ENCODE assay signal across 1 cellular context in genomic region chr2:63988842-63989436, GRCh38.
TF ChIP-seq lines count a peak whose summit lies in the region.
"Not testable (repeated sequence)": the region's sequence is repeated elsewhere in the genome, so short reads cannot be mapped to it uniquely, and the experiment has no call there.

No MANE protein-coding gene starts in this region.

TF ChIP-seq in HepG2, 621 proteins besides CTCF, POLR2A, EP300 and RAD21 (continues in another document):
- TF ChIP-seq ARID5B (CRISPR knock-in tag; IDR thresholded peaks at IDR 0.05) (peak; percentile 69), FOSL2 (CRISPR knock-in tag; IDR thresholded peaks at IDR 0.05) (peak; percentile 50; the same call in 1 of the 2 replicates), YY1 (IDR thresholded peaks at IDR 0.05; ENCODE audit: insufficient read depth, insufficient replicate concordance, low read depth, low read length) (peak; percentile 59), NR2F1 (CRISPR knock-in tag; IDR thresholded peaks at IDR 0.05) (peak; percentile 42 to 55; a peak in 1 of 4 replicates), FOXJ3 (CRISPR knock-in tag; IDR thresholded peaks at IDR 0.05; ENCODE audit: borderline replicate concordance) (peak; percentile 66; the same call in 1 of the 2 replicates), FOXP1 (CRISPR knock-in tag; IDR thresholded peaks at IDR 0.05) (peak; percentile 33; the same call in 1 of the 2 replicates), SOX13 (CRISPR knock-in tag; conservative IDR thresholded peaks at IDR 0.05 in 1 of 2, IDR thresholded peaks at IDR 0.05 in 1 of 2) (peak in 1 of 2 experiments; percentile 44; a peak in 1 of 4 replicates), ZNF800 (CRISPR knock-in tag; IDR thresholded peaks at IDR 0.05) (0 out of 2 replicates have a peak, but pooled peaks have one; percentile 53), ZBTB7B (CRISPR knock-in tag; IDR thresholded peaks at IDR 0.05) (peak; percentile 17; the same call in 1 of the 2 replicates), GATAD2A (CRISPR knock-in tag; IDR thresholded peaks at IDR 0.05) (0 out of 2 replicates have a peak, but pooled peaks have one; percentile 30), DNMT3B (CRISPR knock-in tag; conservative IDR thresholded peaks at IDR 0.05) (0 out of 2 replicates have a peak, but pooled peaks have one; percentile 7), TFE3 (CRISPR knock-in tag; IDR thresholded peaks at IDR 0.05) (peak; percentile 59; the same call in 1 of the 2 replicates), ZFY (CRISPR knock-in tag; IDR thresholded peaks at IDR 0.05) (0 out of 2 replicates have a peak, but pooled peaks have one; percentile 18), RARA (CRISPR knock-in tag; IDR thresholded peaks at IDR 0.05) (peak; percentile 60; the same call in 1 of the 2 replicates), NR2C2 (CRISPR knock-in tag; IDR thresholded peaks at IDR 0.05; ENCODE audit: borderline replicate concordance) (0 out of 2 replicates have a peak, but pooled peaks have one; percentile 8), NR2F6 (IDR thresholded peaks at IDR 0.05) (peak; percentile 56), NR2F6 (CRISPR knock-in tag; IDR thresholded peaks at IDR 0.05) (peak; percentile 73), SOX6 (CRISPR knock-in tag; IDR thresholded peaks at IDR 0.05) (peak; percentile 31; the same call in 1 of the 2 replicates), PHF21A (CRISPR knock-in tag; IDR thresholded peaks at IDR 0.05) (peak; percentile 59; the same call in 1 of the 2 replicates)
- TF ChIP-seq, protein P1, sequence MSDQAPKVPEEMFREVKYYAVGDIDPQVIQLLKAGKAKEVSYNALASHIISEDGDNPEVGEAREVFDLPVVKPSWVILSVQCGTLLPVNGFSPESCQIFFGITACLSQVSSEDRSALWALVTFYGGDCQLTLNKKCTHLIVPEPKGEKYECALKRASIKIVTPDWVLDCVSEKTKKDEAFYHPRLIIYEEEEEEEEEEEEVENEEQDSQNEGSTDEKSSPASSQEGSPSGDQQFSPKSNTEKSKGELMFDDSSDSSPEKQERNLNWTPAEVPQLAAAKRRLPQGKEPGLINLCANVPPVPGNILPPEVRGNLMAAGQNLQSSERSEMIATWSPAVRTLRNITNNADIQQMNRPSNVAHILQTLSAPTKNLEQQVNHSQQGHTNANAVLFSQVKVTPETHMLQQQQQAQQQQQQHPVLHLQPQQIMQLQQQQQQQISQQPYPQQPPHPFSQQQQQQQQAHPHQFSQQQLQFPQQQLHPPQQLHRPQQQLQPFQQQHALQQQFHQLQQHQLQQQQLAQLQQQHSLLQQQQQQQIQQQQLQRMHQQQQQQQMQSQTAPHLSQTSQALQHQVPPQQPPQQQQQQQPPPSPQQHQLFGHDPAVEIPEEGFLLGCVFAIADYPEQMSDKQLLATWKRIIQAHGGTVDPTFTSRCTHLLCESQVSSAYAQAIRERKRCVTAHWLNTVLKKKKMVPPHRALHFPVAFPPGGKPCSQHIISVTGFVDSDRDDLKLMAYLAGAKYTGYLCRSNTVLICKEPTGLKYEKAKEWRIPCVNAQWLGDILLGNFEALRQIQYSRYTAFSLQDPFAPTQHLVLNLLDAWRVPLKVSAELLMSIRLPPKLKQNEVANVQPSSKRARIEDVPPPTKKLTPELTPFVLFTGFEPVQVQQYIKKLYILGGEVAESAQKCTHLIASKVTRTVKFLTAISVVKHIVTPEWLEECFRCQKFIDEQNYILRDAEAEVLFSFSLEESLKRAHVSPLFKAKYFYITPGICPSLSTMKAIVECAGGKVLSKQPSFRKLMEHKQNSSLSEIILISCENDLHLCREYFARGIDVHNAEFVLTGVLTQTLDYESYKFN (CRISPR knock-in tag; conservative IDR thresholded peaks at IDR 0.05), result 0 out of 2 replicates have a peak, but pooled peaks have one; percentile 19
- TF ChIP-seq, protein P2, sequence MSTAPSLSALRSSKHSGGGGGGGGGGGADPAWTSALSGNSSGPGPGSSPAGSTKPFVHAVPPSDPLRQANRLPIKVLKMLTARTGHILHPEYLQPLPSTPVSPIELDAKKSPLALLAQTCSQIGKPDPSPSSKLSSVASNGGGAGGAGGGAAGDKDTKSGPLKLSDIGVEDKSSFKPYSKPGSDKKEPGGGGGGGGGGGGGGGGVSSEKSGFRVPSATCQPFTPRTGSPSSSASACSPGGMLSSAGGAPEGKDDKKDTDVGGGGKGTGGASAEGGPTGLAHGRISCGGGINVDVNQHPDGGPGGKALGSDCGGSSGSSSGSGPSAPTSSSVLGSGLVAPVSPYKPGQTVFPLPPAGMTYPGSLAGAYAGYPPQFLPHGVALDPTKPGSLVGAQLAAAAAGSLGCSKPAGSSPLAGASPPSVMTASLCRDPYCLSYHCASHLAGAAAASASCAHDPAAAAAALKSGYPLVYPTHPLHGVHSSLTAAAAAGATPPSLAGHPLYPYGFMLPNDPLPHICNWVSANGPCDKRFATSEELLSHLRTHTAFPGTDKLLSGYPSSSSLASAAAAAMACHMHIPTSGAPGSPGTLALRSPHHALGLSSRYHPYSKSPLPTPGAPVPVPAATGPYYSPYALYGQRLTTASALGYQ (CRISPR knock-in tag; IDR thresholded peaks at IDR 0.05), result 0 out of 2 replicates have a peak, but pooled peaks have one; percentile 11
- not testable (repeated sequence) for TF ChIP-seq FOXP1, SOX13, SOX6 (IDR thresholded peaks at IDR 0.05)
- TF ChIP-seq, protein P3, sequence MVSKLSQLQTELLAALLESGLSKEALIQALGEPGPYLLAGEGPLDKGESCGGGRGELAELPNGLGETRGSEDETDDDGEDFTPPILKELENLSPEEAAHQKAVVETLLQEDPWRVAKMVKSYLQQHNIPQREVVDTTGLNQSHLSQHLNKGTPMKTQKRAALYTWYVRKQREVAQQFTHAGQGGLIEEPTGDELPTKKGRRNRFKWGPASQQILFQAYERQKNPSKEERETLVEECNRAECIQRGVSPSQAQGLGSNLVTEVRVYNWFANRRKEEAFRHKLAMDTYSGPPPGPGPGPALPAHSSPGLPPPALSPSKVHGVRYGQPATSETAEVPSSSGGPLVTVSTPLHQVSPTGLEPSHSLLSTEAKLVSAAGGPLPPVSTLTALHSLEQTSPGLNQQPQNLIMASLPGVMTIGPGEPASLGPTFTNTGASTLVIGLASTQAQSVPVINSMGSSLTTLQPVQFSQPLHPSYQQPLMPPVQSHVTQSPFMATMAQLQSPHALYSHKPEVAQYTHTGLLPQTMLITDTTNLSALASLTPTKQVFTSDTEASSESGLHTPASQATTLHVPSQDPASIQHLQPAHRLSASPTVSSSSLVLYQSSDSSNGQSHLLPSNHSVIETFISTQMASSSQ (IDR thresholded peaks at IDR 0.05; ENCODE audit: low read depth), result peak; percentile 66; the same call in 1 of the 2 replicates
- TF ChIP-seq, protein P3 (CRISPR knock-in tag; IDR thresholded peaks at IDR 0.05; ENCODE audit: borderline replicate concordance), result peak; percentile 53; the same call in 1 of the 2 replicates
- TF ChIP-seq, protein P4, sequence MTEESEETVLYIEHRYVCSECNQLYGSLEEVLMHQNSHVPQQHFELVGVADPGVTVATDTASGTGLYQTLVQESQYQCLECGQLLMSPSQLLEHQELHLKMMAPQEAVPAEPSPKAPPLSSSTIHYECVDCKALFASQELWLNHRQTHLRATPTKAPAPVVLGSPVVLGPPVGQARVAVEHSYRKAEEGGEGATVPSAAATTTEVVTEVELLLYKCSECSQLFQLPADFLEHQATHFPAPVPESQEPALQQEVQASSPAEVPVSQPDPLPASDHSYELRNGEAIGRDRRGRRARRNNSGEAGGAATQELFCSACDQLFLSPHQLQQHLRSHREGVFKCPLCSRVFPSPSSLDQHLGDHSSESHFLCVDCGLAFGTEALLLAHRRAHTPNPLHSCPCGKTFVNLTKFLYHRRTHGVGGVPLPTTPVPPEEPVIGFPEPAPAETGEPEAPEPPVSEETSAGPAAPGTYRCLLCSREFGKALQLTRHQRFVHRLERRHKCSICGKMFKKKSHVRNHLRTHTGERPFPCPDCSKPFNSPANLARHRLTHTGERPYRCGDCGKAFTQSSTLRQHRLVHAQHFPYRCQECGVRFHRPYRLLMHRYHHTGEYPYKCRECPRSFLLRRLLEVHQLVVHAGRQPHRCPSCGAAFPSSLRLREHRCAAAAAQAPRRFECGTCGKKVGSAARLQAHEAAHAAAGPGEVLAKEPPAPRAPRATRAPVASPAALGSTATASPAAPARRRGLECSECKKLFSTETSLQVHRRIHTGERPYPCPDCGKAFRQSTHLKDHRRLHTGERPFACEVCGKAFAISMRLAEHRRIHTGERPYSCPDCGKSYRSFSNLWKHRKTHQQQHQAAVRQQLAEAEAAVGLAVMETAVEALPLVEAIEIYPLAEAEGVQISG (CRISPR knock-in tag; IDR thresholded peaks at IDR 0.05), result 0 out of 2 replicates have a peak, but pooled peaks have one; percentile 27
- TF ChIP-seq, protein P5, sequence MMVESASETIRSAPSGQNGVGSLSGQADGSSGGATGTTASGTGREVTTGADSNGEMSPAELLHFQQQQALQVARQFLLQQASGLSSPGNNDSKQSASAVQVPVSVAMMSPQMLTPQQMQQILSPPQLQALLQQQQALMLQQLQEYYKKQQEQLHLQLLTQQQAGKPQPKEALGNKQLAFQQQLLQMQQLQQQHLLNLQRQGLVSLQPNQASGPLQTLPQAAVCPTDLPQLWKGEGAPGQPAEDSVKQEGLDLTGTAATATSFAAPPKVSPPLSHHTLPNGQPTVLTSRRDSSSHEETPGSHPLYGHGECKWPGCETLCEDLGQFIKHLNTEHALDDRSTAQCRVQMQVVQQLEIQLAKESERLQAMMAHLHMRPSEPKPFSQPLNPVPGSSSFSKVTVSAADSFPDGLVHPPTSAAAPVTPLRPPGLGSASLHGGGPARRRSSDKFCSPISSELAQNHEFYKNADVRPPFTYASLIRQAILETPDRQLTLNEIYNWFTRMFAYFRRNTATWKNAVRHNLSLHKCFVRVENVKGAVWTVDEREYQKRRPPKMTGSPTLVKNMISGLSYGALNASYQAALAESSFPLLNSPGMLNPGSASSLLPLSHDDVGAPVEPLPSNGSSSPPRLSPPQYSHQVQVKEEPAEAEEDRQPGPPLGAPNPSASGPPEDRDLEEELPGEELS (CRISPR knock-in tag; IDR thresholded peaks at IDR 0.05), result peak; percentile 50; the same call in 1 of the 2 replicates
